In the genomic region with DNA sequence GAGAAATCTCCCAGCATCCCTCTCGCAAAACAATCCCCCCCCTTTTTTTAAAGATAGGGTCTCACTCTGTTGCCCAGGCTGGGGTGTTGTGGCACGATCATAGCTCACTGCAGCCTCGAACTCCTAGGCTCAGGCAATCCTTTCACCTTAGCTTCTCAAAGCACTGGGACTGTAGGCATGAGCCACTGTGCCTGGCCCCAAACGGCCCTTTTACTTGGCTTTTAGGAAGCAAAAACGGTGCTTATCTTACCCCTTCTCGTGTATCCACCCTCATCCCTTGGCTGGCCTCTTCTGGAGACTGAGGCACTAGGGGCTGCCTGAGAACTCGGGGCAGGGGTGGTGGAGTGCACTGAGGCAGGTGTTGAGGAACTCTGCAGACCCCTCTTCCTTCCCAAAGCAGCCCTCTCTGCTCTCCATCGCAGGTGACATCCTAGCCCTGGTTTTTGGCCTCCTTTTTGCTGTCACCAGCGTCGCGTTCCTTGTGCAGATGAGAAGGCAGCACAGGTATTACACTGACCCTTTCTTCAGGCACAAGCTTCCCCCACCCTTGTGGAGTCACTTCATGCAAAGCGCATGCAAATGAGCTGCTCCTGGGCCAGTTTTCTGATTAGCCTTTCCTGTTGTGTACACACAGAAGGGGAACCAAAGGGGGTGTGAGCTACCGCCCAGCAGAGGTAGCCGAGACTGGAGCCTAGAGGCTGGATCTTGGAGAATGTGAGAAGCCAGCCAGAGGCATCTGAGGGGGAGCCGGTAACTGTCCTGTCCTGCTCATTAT, we compare ENCODE assay signal across 13 cellular contexts. TPM values are rescaled to one million over a fixed set of nuclear protein-coding genes. Genes with fewer than 3 reads are reported as not detected.
DNase-seq lines count a peak whose midpoint lies in the region; ATAC-seq, FAIRE-seq and TF ChIP-seq lines count a peak whose summit lies in the region.
"Had no signal": no experiment of that assay in that cellular context is flagged by ENCODE, and none has a peak within 500 bp of the region (broad histone marks: within the 10 kb centered on the region; RNA-seq: fewer than 3 reads in every experiment).

No MANE protein-coding gene starts in this region.

- no peak overlapping the region for H3K4me2 ChIP-seq in astrocyte (ENCODE audit: low read length)
- H3K4me2 ChIP-seq in neural progenitor cell = no peak overlapping the region

- H3K4me1 Mint-ChIP-seq in astrocyte (ENCODE audit: low read depth, unreplicated experiment) (peaks cover 45% of the 10 kb centered on the region), neural progenitor cell (peaks cover 11% of the 10 kb centered on the region), type B pancreatic cell (ENCODE audit: unreplicated experiment) (peaks cover 27% of the 10 kb centered on the region)
- H3K4me1 Mint-ChIP-seq in activated T-helper 2 cell treated with anti-CD3 and anti-CD28 coated beads, Interferon-gamma antibody, Interleukin-2, Interleukin-4, amounts not matched to agents 10 μg/mL and 5 μg/mL and 100 μg/mL, durations not matched to agents 14 hours and 24 hours and 36 hours (ENCODE audit: low read depth) = peaks cover 3% of the 10 kb centered on the region

- FAIRE-seq in astrocyte (lab: Jason Lieb, UNC) = no peak
- FAIRE-seq: D721Med, endometrium had no signal

- H3K27ac Mint-ChIP-seq in astrocyte (ENCODE audit: unreplicated experiment) (peak overlapping the region; percentile 34), neural progenitor cell (no peak overlapping the region), type B pancreatic cell (no peak overlapping the region)
- H3K27ac Mint-ChIP-seq in activated T-helper 2 cell treated with anti-CD3 and anti-CD28 coated beads, Interferon-gamma antibody, Interleukin-2, Interleukin-4, amounts not matched to agents 10 μg/mL and 5 μg/mL and 100 μg/mL, durations not matched to agents 14 hours and 24 hours and 36 hours = no peak overlapping the region

- H4K20me1 ChIP-seq in astrocyte (ENCODE audit: insufficient read depth, low read length) (peaks cover 60% of the 10 kb centered on the region), neural progenitor cell (ENCODE audit: low read depth) (no peaks in the 10 kb centered on the region)

- intact Hi-C loops in activated T-helper 2 cell treated with anti-CD3 and anti-CD28 coated beads, Interferon-gamma antibody, Interleukin-2, Interleukin-4, amounts not matched to agents 10 μg/mL and 5 μg/mL and 100 μg/mL, durations not matched to agents 14 hours and 24 hours and 36 hours (cut with micrococcal nuclease) = no loop called here

- H3K79me2 ChIP-seq in astrocyte (ENCODE audit: insufficient read depth, low read length) = peaks cover 19% of the 10 kb centered on the region
- H3K79me2 ChIP-seq in neural progenitor cell (ENCODE audit: low read depth) = no peaks in the 10 kb centered on the region

- no peak overlapping the region for H2AFZ ChIP-seq in astrocyte (ENCODE audit: low read depth, low read length)
- H2AFZ ChIP-seq in neural progenitor cell (replicated peaks) = no peak overlapping the region

- H3K36me3 ChIP-seq in astrocyte (ENCODE audit: insufficient read depth, low read length) = peaks cover 32% of the 10 kb centered on the region
- no peaks in the 10 kb centered on the region for H3K36me3 ChIP-seq in neural progenitor cell

- H3K36me3 Mint-ChIP-seq in astrocyte (ENCODE audit: low read depth, unreplicated experiment) = peaks cover 24% of the 10 kb centered on the region
- peaks cover 18% of the 10 kb centered on the region for H3K36me3 Mint-ChIP-seq in neural progenitor cell
- H3K36me3 Mint-ChIP-seq in activated T-helper 2 cell treated with anti-CD3 and anti-CD28 coated beads, Interferon-gamma antibody, Interleukin-2, Interleukin-4, amounts not matched to agents 10 μg/mL and 5 μg/mL and 100 μg/mL, durations not matched to agents 14 hours and 24 hours and 36 hours (ENCODE audit: low read depth) = no peaks in the 10 kb centered on the region
- H3K36me3 Mint-ChIP-seq in type B pancreatic cell = peaks cover 9% of the 10 kb centered on the region

- H3K4me3 Mint-ChIP-seq in astrocyte (ENCODE audit: unreplicated experiment) (no peak overlapping the region), neural progenitor cell (no peak overlapping the region), type B pancreatic cell (no peak overlapping the region)
- H3K4me3 Mint-ChIP-seq in activated T-helper 2 cell treated with anti-CD3 and anti-CD28 coated beads, Interferon-gamma antibody, Interleukin-2, Interleukin-4, amounts not matched to agents 10 μg/mL and 5 μg/mL and 100 μg/mL, durations not matched to agents 14 hours and 24 hours and 36 hours (ENCODE audit: low read depth) = no peak overlapping the region

- H3K27me3 Mint-ChIP-seq in astrocyte (ENCODE audit: low read depth, unreplicated experiment) (peaks cover 6% of the 10 kb centered on the region), neural progenitor cell (ENCODE audit: insufficient read depth, low read depth) (peaks cover 10% of the 10 kb centered on the region), type B pancreatic cell (peaks cover 3% of the 10 kb centered on the region)
- H3K27me3 Mint-ChIP-seq in activated T-helper 2 cell treated with anti-CD3 and anti-CD28 coated beads, Interferon-gamma antibody, Interleukin-2, Interleukin-4, amounts not matched to agents 10 μg/mL and 5 μg/mL and 100 μg/mL, durations not matched to agents 14 hours and 24 hours and 36 hours (ENCODE audit: low read depth) = peaks cover 13% of the 10 kb centered on the region

- H3K4me3 ChIP-seq in astrocyte (ENCODE audit: insufficient read depth, low read depth, low read length) (no peak overlapping the region), neural progenitor cell (no peak overlapping the region)

- TF ChIP-seq CTCF in GM13976 (IDR thresholded peaks at IDR 0.05; ENCODE audit: borderline replicate concordance, control extremely low read depth, extremely low read depth, insufficient read depth, missing control alignments) = no peak
- no peak for TF ChIP-seq CTCF in astrocyte (IDR thresholded peaks at IDR 0.05; ENCODE audit: insufficient read depth, low read depth, low read length)
- TF ChIP-seq CTCF in neural progenitor cell (IDR thresholded peaks at IDR 0.05) = no peak
- no peak for TF ChIP-seq CTCF in type B pancreatic cell (conservative IDR thresholded peaks at IDR 0.05)

- in situ Hi-C loops in GM13976 (cut with MboI; ENCODE audit: low sequenced_read_pairs, unreplicated experiment) = no loop called here

- no peak overlapping the region for H3K27ac ChIP-seq in astrocyte (ENCODE audit: low read depth, low read length)
- no peak overlapping the region for H3K27ac ChIP-seq in neural progenitor cell

- H3K9ac ChIP-seq in astrocyte (ENCODE audit: low read length) (no peak overlapping the region), neural progenitor cell (no peak overlapping the region)

- H3K9me3 ChIP-seq in astrocyte (ENCODE audit: insufficient read depth, low read depth, low read length) (no peaks in the 10 kb centered on the region), neural progenitor cell (ENCODE audit: low read depth) (no peaks in the 10 kb centered on the region)

- H3K9me3 Mint-ChIP-seq in astrocyte (ENCODE audit: unreplicated experiment) = no peaks in the 10 kb centered on the region
- no peaks in the 10 kb centered on the region for H3K9me3 Mint-ChIP-seq in neural progenitor cell
- H3K9me3 Mint-ChIP-seq in activated T-helper 2 cell treated with anti-CD3 and anti-CD28 coated beads, Interferon-gamma antibody, Interleukin-2, Interleukin-4, amounts not matched to agents 10 μg/mL and 5 μg/mL and 100 μg/mL, durations not matched to agents 14 hours and 24 hours and 36 hours = no peaks in the 10 kb centered on the region
- no peaks in the 10 kb centered on the region for H3K9me3 Mint-ChIP-seq in type B pancreatic cell

- H3K4me1 ChIP-seq in astrocyte (ENCODE audit: insufficient read depth, low read length) (peaks cover 45% of the 10 kb centered on the region), neural progenitor cell (peaks cover 9% of the 10 kb centered on the region)

- ATAC-seq in HG02981 (IDR thresholded peaks at IDR 0.05; ENCODE audit: unreplicated experiment) = peak; percentile 48
- ATAC-seq: right cardiac atrium had no signal

- DNase-seq in GM13976 (ENCODE audit: low spot score) = peak; percentile 54
- peak; percentile 71 for DNase-seq in astrocyte (ENCODE audit: low read depth)
- peak; percentile 74 for DNase-seq in neural progenitor cell (ENCODE audit: low spot score)
- DNase-seq in activated T-helper 2 cell treated with anti-CD3 and anti-CD28 coated beads, Interferon-gamma antibody, Interleukin-2, Interleukin-4, amounts not matched to agents 10 μg/mL and 5 μg/mL and 100 μg/mL, durations not matched to agents 14 hours and 24 hours and 36 hours (ENCODE audit: low spot score) = no peak
- DNase-seq in stimulated activated naive CD4-positive, alpha-beta T cell treated with Interleukin-2 at 50 U/mL for 16 hours (lab: John Stamatoyannopoulos, UW) = no peak
- DNase-seq in ecto neural progenitor cell (ENCODE audit: low spot score) = no peak
- no peak for DNase-seq in type B pancreatic cell (ENCODE audit: extremely low spot score, unreplicated experiment)
- DNase-seq: NCI-H510A treated with DMSO at 0.1 percent for 48 hours, T1000 had no signal

- H3F3A ChIP-seq in neural progenitor cell (ENCODE audit: low read depth) = peaks cover 32% of the 10 kb centered on the region

- no peaks in the 10 kb centered on the region for H3K27me3 ChIP-seq in astrocyte (ENCODE audit: insufficient read depth, low read length)
- H3K27me3 ChIP-seq in neural progenitor cell = no peaks in the 10 kb centered on the region

RNA-seq across cellular contexts. Expression of gene CA9, which starts 6.8 kb away (rescaled TPM):
- not detected in 2 replicates for total RNA-seq in astrocyte
- total RNA-seq in neural progenitor cell (ENCODE audit: low replicate concordance) = 0.09 and 0.25 TPM in 2 replicates
- 0.89 and 1.2 TPM in 2 replicates for total RNA-seq in activated T-helper 2 cell treated with anti-CD3 and anti-CD28 coated beads, Interferon-gamma antibody, Interleukin-2, Interleukin-4, amounts not matched to agents 10 μg/mL and 5 μg/mL and 100 μg/mL, durations not matched to agents 14 hours and 24 hours and 36 hours
- total RNA-seq in type B pancreatic cell (ENCODE audit: low replicate concordance) = 1.5 TPM in 1 of 2 replicates, not detected in the other

RNA-seq across cellular contexts. Expression of gene TPM2, which starts 9.2 kb away (rescaled TPM):
- total RNA-seq in astrocyte (1,947 and 2,001 TPM in 2 replicates), neural progenitor cell (ENCODE audit: low replicate concordance) (174 and 241 TPM in 2 replicates), type B pancreatic cell (ENCODE audit: low replicate concordance) (17.7 and 241 TPM in 2 replicates)
- 4.1 and 4.6 TPM in 2 replicates for total RNA-seq in activated T-helper 2 cell treated with anti-CD3 and anti-CD28 coated beads, Interferon-gamma antibody, Interleukin-2, Interleukin-4, amounts not matched to agents 10 μg/mL and 5 μg/mL and 100 μg/mL, durations not matched to agents 14 hours and 24 hours and 36 hours

RNA-seq across cellular contexts. Expression of gene ARHGEF39, which starts 15.5 kb away (rescaled TPM):
- 0.53 and 1.0 TPM in 2 replicates for total RNA-seq in astrocyte
- 13.2 and 31.9 TPM in 2 replicates for total RNA-seq in neural progenitor cell (ENCODE audit: low replicate concordance)
- 11.1 and 12.3 TPM in 2 replicates for total RNA-seq in activated T-helper 2 cell treated with anti-CD3 and anti-CD28 coated beads, Interferon-gamma antibody, Interleukin-2, Interleukin-4, amounts not matched to agents 10 μg/mL and 5 μg/mL and 100 μg/mL, durations not matched to agents 14 hours and 24 hours and 36 hours
- 7.1 and 14.2 TPM in 2 replicates for total RNA-seq in type B pancreatic cell (ENCODE audit: low replicate concordance)

RNA-seq across cellular contexts. Expression of gene CCDC107, which starts 22.4 kb away (rescaled TPM):
- total RNA-seq in astrocyte (15.5 and 18.8 TPM in 2 replicates), neural progenitor cell (ENCODE audit: low replicate concordance) (3.8 and 10.6 TPM in 2 replicates), type B pancreatic cell (ENCODE audit: low replicate concordance) (15.6 and 17.2 TPM in 2 replicates)
- total RNA-seq in activated T-helper 2 cell treated with anti-CD3 and anti-CD28 coated beads, Interferon-gamma antibody, Interleukin-2, Interleukin-4, amounts not matched to agents 10 μg/mL and 5 μg/mL and 100 μg/mL, durations not matched to agents 14 hours and 24 hours and 36 hours = 23.0 TPM in 2 replicates

RNA-seq across cellular contexts. Expression of gene RMRP, which starts 22.7 kb away (rescaled TPM):
- total RNA-seq in astrocyte (13,402 and 14,410 TPM in 2 replicates), neural progenitor cell (ENCODE audit: low replicate concordance) (1,307 and 2,709 TPM in 2 replicates), type B pancreatic cell (ENCODE audit: low replicate concordance) (16,039 and 18,328 TPM in 2 replicates)
- total RNA-seq in activated T-helper 2 cell treated with anti-CD3 and anti-CD28 coated beads, Interferon-gamma antibody, Interleukin-2, Interleukin-4, amounts not matched to agents 10 μg/mL and 5 μg/mL and 100 μg/mL, durations not matched to agents 14 hours and 24 hours and 36 hours = 5,290 and 6,583 TPM in 2 replicates

Comparison
In these comparisons a context has a peak if more than half of its experiments do, and no peak if none do; other contexts are left out.
1. DNase-seq: peak in GM13976 (single experiment), astrocyte (single experiment) and neural progenitor cell (single experiment); none in activated T-helper 2 cell treated with anti-CD3 and anti-CD28 coated beads, Interferon-gamma antibody, Interleukin-2, Interleukin-4, amounts not matched to agents 10 μg/mL and 5 μg/mL and 100 μg/mL, durations not matched to agents 14 hours and 24 hours and 36 hours (single experiment), stimulated activated naive CD4-positive, alpha-beta T cell treated with Interleukin-2 at 50 U/mL for 16 hours (single experiment), ecto neural progenitor cell (single experiment) and type B pancreatic cell (single experiment).